Comparison of ENCODE assay signal across 7 cellular contexts in the genomic region with DNA sequence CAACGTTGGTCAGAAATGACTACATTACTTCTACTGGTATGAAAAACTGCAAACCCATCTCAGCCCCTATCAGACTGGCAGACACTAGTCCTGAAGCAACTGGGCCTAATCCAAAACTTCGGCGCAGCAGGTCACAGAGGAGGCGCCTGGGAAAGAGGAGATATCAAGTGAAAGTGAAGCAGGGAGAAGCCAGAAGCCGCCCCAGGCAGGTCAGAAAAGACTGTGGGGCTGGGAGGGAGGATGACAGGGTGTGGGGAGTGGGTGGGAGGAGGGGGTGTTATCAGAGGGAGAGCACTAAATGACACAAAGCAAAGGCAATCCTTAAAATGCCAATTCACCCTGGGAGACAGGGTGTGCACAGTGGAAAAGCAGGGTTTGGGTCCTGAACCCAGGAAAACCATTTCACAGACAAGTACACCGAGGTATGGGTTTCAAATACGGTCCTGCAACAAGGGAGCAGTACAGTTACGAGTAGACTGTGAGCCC. TPM values are rescaled to one million over a fixed set of nuclear protein-coding genes. Genes with fewer than 3 reads are reported as not detected.
DNase-seq lines count a peak whose midpoint lies in the region; ATAC-seq and TF ChIP-seq lines count a peak whose summit lies in the region.

No MANE protein-coding gene starts in this region.

- H4K20me1 ChIP-seq in GM23248 (ENCODE audit: insufficient read depth): no peaks in the 10 kb centered on the region

- H3K4me1 Mint-ChIP-seq in dendritic cell treated with granulocyte-macrophage colony-stimulating factor and Interleukin-4, amounts not matched to agents 40 ng/mL and 50 ng/mL, for 4 days (ENCODE audit: low read depth): peaks cover 24% of the 10 kb centered on the region
- peaks cover 20% of the 10 kb centered on the region for H3K4me1 Mint-ChIP-seq in memory B cell

- no peaks in the 10 kb centered on the region for H3K27me3 ChIP-seq in GM23248 (replicated peaks; ENCODE audit: insufficient read depth)
- no peaks in the 10 kb centered on the region for H3K27me3 ChIP-seq in RWPE2 (ENCODE audit: insufficient read depth, poor library complexity, severe bottlenecking)
- no peaks in the 10 kb centered on the region for H3K27me3 ChIP-seq in upper lobe of left lung

- no peaks in the 10 kb centered on the region for H3K9me2 ChIP-seq in GM23248 (ENCODE audit: insufficient read depth)

- peak overlapping the region; percentile 89 for H3K4me2 ChIP-seq in GM23248 (ENCODE audit: unreplicated experiment)

- H3K9me3 Mint-ChIP-seq in dendritic cell treated with granulocyte-macrophage colony-stimulating factor and Interleukin-4, amounts not matched to agents 40 ng/mL and 50 ng/mL, for 4 days: no peaks in the 10 kb centered on the region
- H3K9me3 Mint-ChIP-seq in memory B cell: no peaks in the 10 kb centered on the region

- 2 to 4% methylated on average over 8 of the region's 8 CpGs for WGBS in GM23248 (ENCODE audit: low coverage in 1 of 2, low lambda C conversion rate in 2 of 2, missing lambda C conversion rate in 2 of 2), 2 experiments
- 6 to 11% methylated on average over 8 of the region's 8 CpGs for whole genome bisulfite sequencing in upper lobe of left lung, 2 donors

- TF ChIP-seq EP300 in upper lobe of left lung (IDR thresholded peaks at IDR 0.05): no peak

- no peaks in the 10 kb centered on the region for H3F3A ChIP-seq in GM23248 (ENCODE audit: insufficient read depth)

- TF ChIP-seq POLR2A in upper lobe of left lung (IDR thresholded peaks at IDR 0.05): no peak

- TF ChIP-seq CTCF in RWPE2 (IDR thresholded peaks at IDR 0.05; ENCODE audit: poor library complexity, severe bottlenecking) (no peak), upper lobe of left lung (IDR thresholded peaks at IDR 0.05) (no peak)

- peak overlapping the region; percentile 74 for H3K27ac ChIP-seq in GM23248
- peak overlapping the region; percentile 43 for H3K27ac ChIP-seq in RWPE2 (ENCODE audit: poor library complexity, severe bottlenecking)
- H3K27ac ChIP-seq in upper lobe of left lung: peak overlapping the region; percentile 77 to 89 (median 82)

- H3K4me3 Mint-ChIP-seq in dendritic cell treated with granulocyte-macrophage colony-stimulating factor and Interleukin-4, amounts not matched to agents 40 ng/mL and 50 ng/mL, for 4 days: peak overlapping the region; percentile 80
- H3K4me3 Mint-ChIP-seq in memory B cell: peak overlapping the region; percentile 87

- no peaks in the 10 kb centered on the region for H3K36me3 ChIP-seq in GM23248 (ENCODE audit: low read depth)
- H3K36me3 ChIP-seq in RWPE2 (ENCODE audit: low read depth): peaks cover 15% of the 10 kb centered on the region
- no peaks in the 10 kb centered on the region for H3K36me3 ChIP-seq in upper lobe of left lung

- H3K4me3 ChIP-seq in GM23248 (peak overlapping the region; percentile 87), RWPE2 (ENCODE audit: severe bottlenecking) (peak overlapping the region; percentile 81), upper lobe of left lung (peak overlapping the region; percentile 65 to 98 (median 82))

- no peaks in the 10 kb centered on the region for H3K27me3 Mint-ChIP-seq in dendritic cell treated with granulocyte-macrophage colony-stimulating factor and Interleukin-4, amounts not matched to agents 40 ng/mL and 50 ng/mL, for 4 days
- no peaks in the 10 kb centered on the region for H3K27me3 Mint-ChIP-seq in memory B cell

- H2AFZ ChIP-seq in GM23248: peak overlapping the region; percentile 88

- ATAC-seq in RWPE2 (ENCODE audit: low read depth) (no peak), memory B cell (ENCODE audit: low read depth) (no peak), upper lobe of left lung (ENCODE audit: low FRiP score in 2 of 2) (peak in 1 of 2 donors; percentile 1), GM21825 (IDR thresholded peaks at IDR 0.05; ENCODE audit: unreplicated experiment) (no peak)

- peaks cover 5% of the 10 kb centered on the region for H3K36me3 Mint-ChIP-seq in dendritic cell treated with granulocyte-macrophage colony-stimulating factor and Interleukin-4, amounts not matched to agents 40 ng/mL and 50 ng/mL, for 4 days (ENCODE audit: low read depth)
- H3K36me3 Mint-ChIP-seq in memory B cell: peaks cover 14% of the 10 kb centered on the region

- no peaks in the 10 kb centered on the region for H3K9me3 ChIP-seq in GM23248 (ENCODE audit: low read depth)
- no peaks in the 10 kb centered on the region for H3K9me3 ChIP-seq in RWPE2 (ENCODE audit: severe bottlenecking)
- H3K9me3 ChIP-seq in upper lobe of left lung: no peaks in the 10 kb centered on the region

- intact Hi-C loops in dendritic cell treated with granulocyte-macrophage colony-stimulating factor and Interleukin-4, amounts not matched to agents 40 ng/mL and 50 ng/mL, for 4 days (cut with micrococcal nuclease): loop anchor here (5.0 kb wide), 2 partner anchors 1046 to 1236 kb away; partner anchors contain the start of genes LRGUK and SLC35B4

- in situ Hi-C loops in GM23248 (cut with MboI): no loop called here

- peak overlapping the region; percentile 93 for H3K27ac Mint-ChIP-seq in dendritic cell treated with granulocyte-macrophage colony-stimulating factor and Interleukin-4, amounts not matched to agents 40 ng/mL and 50 ng/mL, for 4 days
- H3K27ac Mint-ChIP-seq in memory B cell: peak overlapping the region; percentile 93

- DNase-seq in GM23248: peak; percentile 63
- no peak for DNase-seq in RWPE2 (ENCODE audit: low spot score)
- no peak for DNase-seq in memory B cell (ENCODE audit: low spot score in 2 of 2)
- no peak for DNase-seq in upper lobe of left lung
- no peak for DNase-seq in SHP77 treated with DMSO at 0.1 percent for 48 hours (lab: John Stamatoyannopoulos, UW)

- H3K4me1 ChIP-seq in GM23248 (ENCODE audit: insufficient read depth) (peaks cover 8% of the 10 kb centered on the region), RWPE2 (ENCODE audit: insufficient read depth, poor library complexity, severe bottlenecking) (peaks cover 11% of the 10 kb centered on the region), upper lobe of left lung (peaks cover 6 to 28% (median 11%) of the 10 kb centered on the region in 4 donors)

- peak overlapping the region; percentile 91 for H3K9ac ChIP-seq in GM23248

- H3K79me2 ChIP-seq in GM23248 (ENCODE audit: insufficient read depth): peaks cover 57% of the 10 kb centered on the region

RNA-seq across cellular contexts. Expression of gene CHCHD3, which starts 0.7 kb away (rescaled TPM):
- 43.7 and 44.3 TPM in 2 replicates for total RNA-seq in GM23248 (2014; rRNA removed; shearing (Covaris generic))
- polyA plus RNA-seq in GM23248 (2016; fragmentation: Nextera tagmentation; extraction: Ambion mirVana): 65.8 and 66.1 TPM in 2 replicates
- 10 to 100 TPM; 42.6 to 54.5 (median 48.6) TPM for total RNA-seq in upper lobe of left lung
